Comparison of ENCODE assay signal across 1 cellular context in genomic region chr4:48340905-48341775, GRCh38.
TF ChIP-seq lines count a peak whose summit lies in the region.

Gene SLAIN2, plus strand, starts transcription at chr4:48341529. Its CDS starts 211 bp downstream, at chr4:48341740.

TF ChIP-seq in K562, 482 proteins besides CTCF, POLR2A, EP300 and RAD21 (continued from another document and continues in another):
- TF ChIP-seq PATZ1 (CRISPR knock-in tag; IDR thresholded peaks at IDR 0.05; ENCODE audit: borderline replicate concordance) (no peak), IRF9 (tag; IDR thresholded peaks at IDR 0.05) (no peak), ZBTB9 (CRISPR knock-in tag; IDR thresholded peaks at IDR 0.05) (no peak; the same call in 1 of the 2 replicates), SMARCC2 (IDR thresholded peaks at IDR 0.05; ENCODE audit: low read depth) (no peak), MBD1 (CRISPR knock-in tag; IDR thresholded peaks at IDR 0.05) (no peak), BRF2 (IDR thresholded peaks at IDR 0.05; ENCODE audit: borderline replicate concordance, insufficient read depth, insufficient read length) (no peak), TCF15 (CRISPR knock-in tag; IDR thresholded peaks at IDR 0.05) (no peak), CREB1 (IDR thresholded peaks at IDR 0.05) (peak; percentile 79), CREB1 (CRISPR knock-in tag; IDR thresholded peaks at IDR 0.05) (peak; percentile 58), FOXO4 (CRISPR knock-in tag; IDR thresholded peaks at IDR 0.05) (no peak), GATAD2B (IDR thresholded peaks at IDR 0.05; ENCODE audit: borderline replicate concordance) (peak; percentile 92), ZNF766 (CRISPR knock-in tag; conservative IDR thresholded peaks at IDR 0.05) (no peak), POLR2G (IDR thresholded peaks at IDR 0.05; ENCODE audit: low read depth, low read length) (peak; percentile 90), MTA2 (IDR thresholded peaks at IDR 0.05; ENCODE audit: low read depth) (peak; percentile 28; the same call in 1 of the 2 replicates), ZNF609 (CRISPR knock-in tag; IDR thresholded peaks at IDR 0.05; ENCODE audit: borderline replicate concordance) (no peak), ZZZ3 (IDR thresholded peaks at IDR 0.05) (no peak), TGIF2 (CRISPR knock-in tag; IDR thresholded peaks at IDR 0.05) (no peak), ZNF217 (CRISPR knock-in tag; IDR thresholded peaks at IDR 0.05) (no peak), MTF1 (CRISPR knock-in tag; IDR thresholded peaks at IDR 0.05; ENCODE audit: borderline replicate concordance) (no peak), CTCFL (IDR thresholded peaks at IDR 0.05; ENCODE audit: borderline replicate concordance, insufficient read depth, low read depth, low read length, poor library complexity, severe bottlenecking) (peak; percentile 24), ZNF551 (CRISPR knock-in tag; IDR thresholded peaks at IDR 0.05) (no peak), TOE1 (IDR thresholded peaks at IDR 0.05; ENCODE audit: borderline replicate concordance) (0 out of 2 replicates have a peak, but pooled peaks have one; percentile 35), TOE1 (CRISPR knock-in tag; IDR thresholded peaks at IDR 0.05; ENCODE audit: borderline replicate concordance, low read depth) (no peak), ZNF431 (CRISPR knock-in tag; IDR thresholded peaks at IDR 0.05) (no peak), THAP12 (CRISPR knock-in tag; IDR thresholded peaks at IDR 0.05) (peak; percentile 68), ZMIZ1 (IDR thresholded peaks at IDR 0.05; ENCODE audit: low read depth in 2 of 2, low read length in 2 of 2) (peak in 1 of 2 experiments; percentile 47; a peak in 1 of 4 replicates), ESRRA (IDR thresholded peaks at IDR 0.05; ENCODE audit: borderline replicate concordance, low read depth) (peak; percentile 37; the same call in 1 of the 2 replicates), ZNF274 (IDR thresholded peaks at IDR 0.05; ENCODE audit: borderline replicate concordance, low read depth, low read length) (no peak), ZBTB17 (CRISPR knock-in tag; IDR thresholded peaks at IDR 0.05) (no peak), CXXC5 (CRISPR knock-in tag; IDR thresholded peaks at IDR 0.05) (peak; percentile 41; the same call in 1 of the 2 replicates), ZC3H8 (IDR thresholded peaks at IDR 0.05) (no peak), TAF15 (IDR thresholded peaks at IDR 0.05; ENCODE audit: low read depth, low read length) (no peak)
